ENCODE assay signal across 8 cellular contexts in the genomic region with DNA sequence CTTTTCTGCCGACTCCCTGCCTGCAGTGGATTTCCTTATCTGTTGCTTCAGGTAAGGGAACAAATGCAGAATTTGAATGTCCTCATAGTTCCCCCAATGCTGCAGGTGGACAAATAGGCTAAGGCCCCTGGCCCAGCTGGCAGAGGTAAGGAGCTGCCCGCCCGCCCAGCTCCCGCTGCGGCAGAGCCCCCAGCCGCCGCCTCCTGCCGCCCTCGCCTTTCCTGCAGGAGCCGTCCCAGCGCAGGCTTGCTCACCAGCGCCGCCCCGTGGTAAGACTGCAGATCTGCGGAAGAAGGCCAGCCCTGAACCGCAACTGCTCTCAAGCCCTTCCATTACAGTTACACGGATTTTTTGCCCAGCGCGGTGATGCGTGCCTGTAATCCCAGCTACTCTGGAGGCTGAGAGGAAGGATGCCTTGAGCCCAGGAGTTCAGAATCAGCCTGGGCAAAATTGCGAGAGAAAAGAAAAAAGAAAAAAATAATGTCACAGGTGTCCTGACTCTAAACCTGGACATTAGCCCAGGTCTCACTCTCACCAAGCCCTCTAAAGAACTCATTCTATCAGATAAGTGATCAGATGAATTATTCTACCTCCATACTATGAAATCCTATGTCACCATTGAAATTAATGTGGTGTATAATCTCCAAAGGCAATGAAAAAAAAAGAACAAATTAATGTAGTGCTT. TPM values are rescaled to one million over a fixed set of nuclear protein-coding genes. Genes with fewer than 3 reads are reported as not detected.
DNase-seq lines count a peak whose midpoint lies in the region; ATAC-seq and TF ChIP-seq lines count a peak whose summit lies in the region.

No MANE protein-coding gene starts in this region.

- no peaks in the 10 kb centered on the region for H3K9me3 ChIP-seq in CD8-positive, alpha-beta memory T cell (ENCODE audit: low read length)
- H3K9me3 ChIP-seq in NT2/D1 (ENCODE audit: insufficient read depth, low read length): no peaks in the 10 kb centered on the region
- no peaks in the 10 kb centered on the region for H3K9me3 ChIP-seq in muscle layer of colon (ENCODE audit: low read length)

- H3K9ac ChIP-seq in NT2/D1 (ENCODE audit: insufficient read length, low read depth) (no peak overlapping the region), muscle layer of colon (ENCODE audit: low read length) (no peak overlapping the region)

- H3K27ac ChIP-seq in CD8-positive, alpha-beta memory T cell (ENCODE audit: low read depth, low read length): no peak overlapping the region
- H3K27ac ChIP-seq in muscle layer of colon (ENCODE audit: low read depth, low read length): peak overlapping the region; percentile 22

- H3K36me3 Mint-ChIP-seq in CD8-positive, alpha-beta memory T cell: no peaks in the 10 kb centered on the region

- no peaks in the 10 kb centered on the region for H3K36me3 ChIP-seq in CD8-positive, alpha-beta memory T cell (ENCODE audit: insufficient read depth, low read length)
- H3K36me3 ChIP-seq in NT2/D1 (ENCODE audit: insufficient read depth, insufficient read length, low read length) (no peaks in the 10 kb centered on the region), muscle layer of colon (ENCODE audit: insufficient read depth, low read length) (no peaks in the 10 kb centered on the region)

- DNase-seq in CD8-positive, alpha-beta memory T cell: peak; percentile 25 to 68 (median 51)
- DNase-seq in NT2/D1 (ENCODE audit: low read depth, low spot score) (peak; percentile 54), epithelial cell of esophagus (ENCODE audit: low read depth) (peak; percentile 66)
- peak; percentile 94 for DNase-seq in activated CD8-positive, alpha-beta memory T cell treated with anti-CD3 and anti-CD28 coated beads, Interleukin-2, amount 50 U/mL, for 48 hours
- DNase-seq in stimulated activated CD8-positive, alpha-beta memory T cell treated with anti-CD3 and anti-CD28 coated beads, Interleukin-4, amount 100 ng/mL, for 48 hours: peak; percentile 88

- peaks cover 8% of the 10 kb centered on the region for H3K4me1 ChIP-seq in CD8-positive, alpha-beta memory T cell (ENCODE audit: insufficient read depth, low read length)
- H3K4me1 ChIP-seq in NT2/D1 (ENCODE audit: insufficient read depth, insufficient read length) (peaks cover 2% of the 10 kb centered on the region), muscle layer of colon (ENCODE audit: insufficient read depth, low read length) (peaks cover 15% of the 10 kb centered on the region)

- peaks cover 18 to 58% of the 10 kb centered on the region in 2 donors for H3K27me3 Mint-ChIP-seq in CD8-positive, alpha-beta memory T cell

- no peak overlapping the region for H3K4me3 ChIP-seq in CD8-positive, alpha-beta memory T cell (ENCODE audit: low read length)
- no peak overlapping the region for H3K4me3 ChIP-seq in NT2/D1 (ENCODE audit: insufficient read length, low read depth)
- no peak overlapping the region for H3K4me3 ChIP-seq in epithelial cell of esophagus (ENCODE audit: low read length)
- H3K4me3 ChIP-seq in muscle layer of colon (ENCODE audit: low read depth in 1 of 2, low read length in 2 of 2): peak overlapping the region in 1 of 2 donors; percentile 4

- ATAC-seq in HG02678 (IDR thresholded peaks at IDR 0.05; ENCODE audit: unreplicated experiment) (peak; percentile 49), GM18867 (IDR thresholded peaks at IDR 0.05; ENCODE audit: unreplicated experiment) (no peak)

- H3K27ac Mint-ChIP-seq in CD8-positive, alpha-beta memory T cell: peak overlapping the region in 1 of 8 donors; percentile 26

- H3K27me3 ChIP-seq in CD8-positive, alpha-beta memory T cell (ENCODE audit: insufficient read depth, low read length, poor library complexity, severe bottlenecking): no peaks in the 10 kb centered on the region
- H3K27me3 ChIP-seq in NT2/D1 (ENCODE audit: insufficient read depth, insufficient read length) (no peaks in the 10 kb centered on the region), muscle layer of colon (ENCODE audit: control insufficient read depth in 1 of 2, insufficient read depth in 2 of 2, low read length in 2 of 2) (no peaks in the 10 kb centered on the region)

- H3K4me1 Mint-ChIP-seq in CD8-positive, alpha-beta memory T cell: peaks cover 5 to 8% (median 8%) of the 10 kb centered on the region in 3 donors

- peak; percentile 84 for TF ChIP-seq CTCF in epithelial cell of esophagus (IDR thresholded peaks at IDR 0.05; ENCODE audit: insufficient read depth, low read depth, low read length, missing control alignments)

- POLR2A ChIA-PET in CD8-positive, alpha-beta memory T cell (lab: Charles Lee): interaction anchor here (0.6 kb wide), 1 partner anchor 172 kb away, joined by 3 read pairs; no protein-coding TSS in a partner anchor

- no peak overlapping the region for H3K4me3 Mint-ChIP-seq in CD8-positive, alpha-beta memory T cell

- no peaks in the 10 kb centered on the region for H3K9me3 Mint-ChIP-seq in CD8-positive, alpha-beta memory T cell

- CTCF ChIA-PET in CD8-positive, alpha-beta memory T cell (lab: Charles Lee): interaction anchor here (0.8 kb wide), 1 partner anchor 16 kb away, joined by 4 read pairs; no protein-coding TSS in a partner anchor

RNA-seq across cellular contexts. Expression of a gene that starts 51.2 kb away (rescaled TPM):
- not detected for total RNA-seq in CD8-positive, alpha-beta memory T cell
- 0.31 TPM for polyA plus RNA-seq in CD8-positive, alpha-beta memory T cell
